Comparison of ENCODE assay signal across 29 cellular contexts in genomic region chr2:182210669-182211068, GRCh38.
"Had no signal": no experiment of that assay in that cellular context is flagged by ENCODE, and none has a peak within 500 bp of the region (broad histone marks: within the 10 kb centered on the region; RNA-seq: fewer than 3 reads in every experiment).

No MANE protein-coding gene starts in this region.

- H3K36me3 ChIP-seq: neural progenitor cell, ovary, spleen, suprapubic skin, tibial nerve, upper lobe of left lung, vagina had no signal

- ATAC-seq: natural killer cell; psoas muscle; right cardiac atrium; sciatic nerve; stimulated activated memory B cell treated with anti-CD40 and anti-IgM and Interleukin-4, amounts not matched to agents 10 μg/mL and 1 μg/mL and 100 μg/mL, for 72 hours; stimulated activated naive CD8-positive, alpha-beta T cell treated with anti-CD3 and anti-CD28 coated beads, Interleukin-15, amount 100 ng/mL, for 72 hours; stimulated activated naive CD8-positive, alpha-beta T cell treated with anti-CD3 and anti-CD28 coated beads, Interleukin-15, Interleukin-2, amounts not matched to agents 100 U/mL and 50 U/mL, for 24 hours had no signal

- H3K27me3 ChIP-seq: neural progenitor cell, ovary, spleen, suprapubic skin, testis, tibial nerve, upper lobe of left lung, vagina had no signal

- H3K4me3 ChIP-seq: neural progenitor cell, ovary, psoas muscle, skin epidermis, smooth muscle cell, spleen, suprapubic skin, testis, tibial nerve, upper lobe of left lung, vagina had no signal

- H3K9me3 ChIP-seq: ovary, psoas muscle, suprapubic skin, testis, tibial nerve, upper lobe of left lung, vagina had no signal

- H3K4me2 ChIP-seq: neural progenitor cell, smooth muscle cell had no signal

- FAIRE-seq: urothelium cell line had no signal

- H3K27ac ChIP-seq: neural progenitor cell, ovary, parathyroid adenoma, psoas muscle, skin epidermis, spleen, suprapubic skin, testis, tibial nerve, upper lobe of left lung, vagina had no signal

- H3K79me2 ChIP-seq: parathyroid adenoma had no signal

- H2AFZ ChIP-seq: neural progenitor cell, parathyroid adenoma had no signal

- H3K9ac ChIP-seq: neural progenitor cell, parathyroid adenoma had no signal

- H3K4me1 ChIP-seq: neural progenitor cell, parathyroid adenoma, psoas muscle, spleen, suprapubic skin, testis, tibial nerve, upper lobe of left lung, vagina had no signal

- DNase-seq: natural killer cell; occipital lobe; ovary; posterior cingulate gyrus; psoas muscle; right cardiac atrium; spleen; stimulated activated CD4-positive, alpha-beta T cell treated with anti-CD3 and anti-CD28 coated beads, Interleukin-12 subunit alpha, Interleukin-12 subunit beta, amount 100 ng/mL, for 4 hours; stimulated activated CD4-positive, alpha-beta T cell treated with anti-CD3 and anti-CD28 coated beads, Interleukin-1b, Interleukin-23, amount 100 ng/mL, for 48 hours; stimulated activated CD4-positive, alpha-beta T cell treated with anti-CD3 and anti-CD28 coated beads, Interleukin-4, amount 100 ng/mL, for 1 hour; stimulated activated CD4-positive, alpha-beta T cell treated with anti-CD3 and anti-CD28 coated beads, Interleukin-4, amount 100 ng/mL, for 4 hours; stimulated activated CD8-positive, alpha-beta memory T cell treated with anti-CD3 and anti-CD28 coated beads, Interleukin-4, amount 100 ng/mL, for 48 hours; stimulated activated naive CD4-positive, alpha-beta T cell; stimulated activated naive CD8-positive, alpha-beta T cell treated with anti-CD3 and anti-CD28 coated beads, Interleukin-15, amount 100 ng/mL, for 72 hours; stimulated activated naive CD8-positive, alpha-beta T cell treated with anti-CD3 and anti-CD28 coated beads, Interleukin-15, Interleukin-2, amounts not matched to agents 100 U/mL and 50 U/mL, for 24 hours; substantia nigra; testis; trophoblast cell; upper lobe of left lung had no signal
